In the genomic region with DNA sequence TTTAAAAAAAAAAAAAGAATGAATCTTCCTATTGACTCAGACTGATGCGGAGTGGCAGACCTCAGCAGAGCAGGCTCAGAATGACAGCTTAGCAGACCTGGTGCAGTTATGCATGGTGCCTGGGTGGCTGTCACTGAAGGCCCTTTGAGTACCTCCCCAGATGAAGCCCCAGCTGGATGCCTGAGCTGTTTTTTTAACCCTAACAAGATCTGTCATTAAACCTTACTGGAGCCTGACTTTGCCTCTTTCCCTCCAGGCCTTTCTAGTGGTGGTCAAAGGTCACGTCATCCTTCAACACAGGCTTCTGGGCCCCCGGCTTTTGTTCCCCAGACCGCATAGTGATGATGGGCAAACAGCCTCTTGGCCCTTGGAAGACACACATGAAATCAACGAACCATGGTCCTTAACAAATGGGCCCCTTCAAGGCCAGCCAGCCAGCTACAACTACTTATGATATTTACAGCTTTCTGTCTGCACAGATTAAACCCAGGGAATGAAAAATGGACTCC, we compare ENCODE assay signal across 12 cellular contexts.
A peak's percentile ranks its signal among the peaks of the same experiment; 100 is the strongest.
DNase-seq lines count a peak whose midpoint lies in the region; ATAC-seq and TF ChIP-seq lines count a peak whose summit lies in the region.
"Had no signal": no experiment of that assay in that cellular context is flagged by ENCODE, and none has a peak within 500 bp of the region (broad histone marks: within the 10 kb centered on the region; RNA-seq: fewer than 3 reads in every experiment).

No MANE protein-coding gene starts in this region.

- H3K27ac ChIP-seq in upper lobe of left lung: no peak overlapping the region

- CTCF ChIA-PET in activated CD8-positive, alpha-beta T cell treated with anti-CD3 and anti-CD28 coated beads for 36 hours (lab: Charles Lee): interaction anchor here (1.1 kb wide), 1 partner anchor 60 kb away, joined by 3 read pairs; no protein-coding TSS in a partner anchor
- CTCF ChIA-PET in activated CD8-positive, alpha-beta T cell treated with anti-CD3 and anti-CD28 coated beads, Interleukin-2, amount 10 ng/mL, durations not matched to agents 7 days and 5 days (lab: Charles Lee): no interaction called here

- peak; percentile 30 for DNase-seq in activated CD8-positive, alpha-beta T cell treated with anti-CD3 and anti-CD28 coated beads for 36 hours
- no peak for DNase-seq in activated CD8-positive, alpha-beta T cell treated with anti-CD3 and anti-CD28 coated beads, Interleukin-2, amount 10 ng/mL, durations not matched to agents 7 days and 5 days
- DNase-seq in GM12865 (ENCODE audit: low read depth) (peak; percentile 39), nephron progenitor cell (peak; percentile 68), upper lobe of left lung (no peak)
- peak; percentile 8 to 11 for DNase-seq in activated CD4-positive, alpha-beta T cell treated with anti-CD3 and anti-CD28 coated beads, Interleukin-2, amount 50 U/mL, for 48 hours
- DNase-seq in activated effector memory CD4-positive, alpha-beta T cell treated with anti-CD3 and anti-CD28 coated beads, Interleukin-2, amount 50 U/mL, for 16 hours: no peak
- DNase-seq: H9, MV-4-11, SIG-M5 had no signal

- H3K36me3 ChIP-seq in upper lobe of left lung: no peaks in the 10 kb centered on the region

- WGBS in upper lobe of left lung, 2 donors: 79 to 81% methylated on average over 5 of the region's 5 CpGs

- no peaks in the 10 kb centered on the region for H3K9me3 ChIP-seq in upper lobe of left lung

- H3K4me3 Mint-ChIP-seq in activated CD8-positive, alpha-beta T cell treated with anti-CD3 and anti-CD28 coated beads for 36 hours: no peak overlapping the region
- H3K4me3 Mint-ChIP-seq in activated CD8-positive, alpha-beta T cell treated with anti-CD3 and anti-CD28 coated beads, Interleukin-2, amount 10 ng/mL, durations not matched to agents 7 days and 5 days: no peak overlapping the region
- peak overlapping the region; percentile 5 for H3K4me3 Mint-ChIP-seq in nephron progenitor cell
- H3K4me3 Mint-ChIP-seq: H9, memory B cell had no signal

- no peak for TF ChIP-seq CTCF in activated CD8-positive, alpha-beta T cell treated with anti-CD3 and anti-CD28 coated beads for 36 hours (IDR thresholded peaks at IDR 0.05)
- no peak for TF ChIP-seq CTCF in GM12865 (IDR thresholded peaks at IDR 0.05; ENCODE audit: insufficient read depth, low read depth, low read length, missing control alignments)
- no peak for TF ChIP-seq CTCF in nephron progenitor cell (IDR thresholded peaks at IDR 0.05)
- TF ChIP-seq CTCF in upper lobe of left lung (IDR thresholded peaks at IDR 0.05): no peak

- H3K4me3 ChIP-seq in GM12865 (ENCODE audit: low read depth, low read length): no peak overlapping the region
- no peak overlapping the region for H3K4me3 ChIP-seq in upper lobe of left lung

- POLR2A ChIA-PET in activated CD8-positive, alpha-beta T cell treated with anti-CD3 and anti-CD28 coated beads for 36 hours (lab: Charles Lee): no interaction called here
- POLR2A ChIA-PET in activated CD8-positive, alpha-beta T cell treated with anti-CD3 and anti-CD28 coated beads, Interleukin-2, amount 10 ng/mL, durations not matched to agents 7 days and 5 days (lab: Charles Lee): interaction anchor here (0.6 kb wide), 2 partner anchors 88 to 150 kb away, joined by 3 to 4 read pairs; no protein-coding TSS in a partner anchor

- H3K27me3 Mint-ChIP-seq in activated CD8-positive, alpha-beta T cell treated with anti-CD3 and anti-CD28 coated beads for 36 hours: peaks cover 4% of the 10 kb centered on the region
- peaks cover 17% of the 10 kb centered on the region for H3K27me3 Mint-ChIP-seq in activated CD8-positive, alpha-beta T cell treated with anti-CD3 and anti-CD28 coated beads, Interleukin-2, amount 10 ng/mL, durations not matched to agents 7 days and 5 days (ENCODE audit: low read depth)
- H3K27me3 Mint-ChIP-seq in nephron progenitor cell (ENCODE audit: low read depth, poor library complexity): peaks cover 18% of the 10 kb centered on the region

- no peak for TF ChIP-seq EP300 in upper lobe of left lung (IDR thresholded peaks at IDR 0.05)

- TF ChIP-seq POLR2A in upper lobe of left lung (IDR thresholded peaks at IDR 0.05): no peak

- H3K36me3 Mint-ChIP-seq in activated CD8-positive, alpha-beta T cell treated with anti-CD3 and anti-CD28 coated beads for 36 hours (ENCODE audit: low read depth): no peaks in the 10 kb centered on the region
- H3K36me3 Mint-ChIP-seq in activated CD8-positive, alpha-beta T cell treated with anti-CD3 and anti-CD28 coated beads, Interleukin-2, amount 10 ng/mL, durations not matched to agents 7 days and 5 days (ENCODE audit: low read depth): no peaks in the 10 kb centered on the region
- H3K36me3 Mint-ChIP-seq in nephron progenitor cell (ENCODE audit: low read depth): peaks cover 19% of the 10 kb centered on the region
- H3K36me3 Mint-ChIP-seq: memory B cell had no signal

- H3K4me1 Mint-ChIP-seq in activated CD8-positive, alpha-beta T cell treated with anti-CD3 and anti-CD28 coated beads for 36 hours (ENCODE audit: low read depth): peaks cover 9% of the 10 kb centered on the region
- peaks cover 13% of the 10 kb centered on the region for H3K4me1 Mint-ChIP-seq in activated CD8-positive, alpha-beta T cell treated with anti-CD3 and anti-CD28 coated beads, Interleukin-2, amount 10 ng/mL, durations not matched to agents 7 days and 5 days (ENCODE audit: low read depth)
- peaks cover 63% of the 10 kb centered on the region for H3K4me1 Mint-ChIP-seq in nephron progenitor cell

- H3K9me3 Mint-ChIP-seq in activated CD8-positive, alpha-beta T cell treated with anti-CD3 and anti-CD28 coated beads for 36 hours: no peaks in the 10 kb centered on the region
- no peaks in the 10 kb centered on the region for H3K9me3 Mint-ChIP-seq in activated CD8-positive, alpha-beta T cell treated with anti-CD3 and anti-CD28 coated beads, Interleukin-2, amount 10 ng/mL, durations not matched to agents 7 days and 5 days (ENCODE audit: insufficient read depth)
- H3K9me3 Mint-ChIP-seq in nephron progenitor cell: peaks cover 33% of the 10 kb centered on the region
- H3K9me3 Mint-ChIP-seq: H9 had no signal

- H3K27ac Mint-ChIP-seq in activated CD8-positive, alpha-beta T cell treated with anti-CD3 and anti-CD28 coated beads for 36 hours: no peak overlapping the region
- H3K27ac Mint-ChIP-seq in activated CD8-positive, alpha-beta T cell treated with anti-CD3 and anti-CD28 coated beads, Interleukin-2, amount 10 ng/mL, durations not matched to agents 7 days and 5 days: no peak overlapping the region
- H3K27ac Mint-ChIP-seq in nephron progenitor cell: peak overlapping the region; percentile 29
- H3K27ac Mint-ChIP-seq: memory B cell had no signal

- no peaks in the 10 kb centered on the region for H3K4me1 ChIP-seq in upper lobe of left lung

- intact Hi-C loops in activated CD8-positive, alpha-beta T cell treated with anti-CD3 and anti-CD28 coated beads for 36 hours (cut with micrococcal nuclease): no loop called here

- ATAC-seq in activated CD8-positive, alpha-beta T cell treated with anti-CD3 and anti-CD28 coated beads for 36 hours: peak; percentile 71
- no peak for ATAC-seq in activated CD8-positive, alpha-beta T cell treated with anti-CD3 and anti-CD28 coated beads, Interleukin-2, amount 10 ng/mL, durations not matched to agents 7 days and 5 days
- ATAC-seq in GM21528 (IDR thresholded peaks at IDR 0.05; ENCODE audit: low FRiP score, unreplicated experiment): no peak
- no peak for ATAC-seq in upper lobe of left lung (ENCODE audit: low FRiP score in 2 of 2)

- no peaks in the 10 kb centered on the region for H3K27me3 ChIP-seq in upper lobe of left lung

Comparison
In these comparisons a context has a peak if more than half of its experiments do, and no peak if none do; other contexts are left out.
1. DNase-seq: peak in activated CD8-positive, alpha-beta T cell treated with anti-CD3 and anti-CD28 coated beads for 36 hours (single experiment), GM12865 (single experiment), activated CD4-positive, alpha-beta T cell treated with anti-CD3 and anti-CD28 coated beads, Interleukin-2, amount 50 U/mL, for 48 hours (2 of 2) and nephron progenitor cell (single experiment); none in activated CD8-positive, alpha-beta T cell treated with anti-CD3 and anti-CD28 coated beads, Interleukin-2, amount 10 ng/mL, durations not matched to agents 7 days and 5 days (single experiment), activated effector memory CD4-positive, alpha-beta T cell treated with anti-CD3 and anti-CD28 coated beads, Interleukin-2, amount 50 U/mL, for 16 hours (single experiment) and upper lobe of left lung (0 of 2).